ENCODE assay signal across 16 cellular contexts in genomic region chr15:48144889-48145288, GRCh38. TPM values are rescaled to one million over a fixed set of nuclear protein-coding genes. Genes with fewer than 3 reads are reported as not detected.
DNase-seq lines count a peak whose midpoint lies in the region; ATAC-seq and TF ChIP-seq lines count a peak whose summit lies in the region.
"Had no signal": no experiment of that assay in that cellular context is flagged by ENCODE, and none has a peak within 500 bp of the region (broad histone marks: within the 10 kb centered on the region; RNA-seq: fewer than 3 reads in every experiment).

No MANE protein-coding gene starts in this region.

- TF ChIP-seq CTCF in left ventricle myocardium inferior (IDR thresholded peaks at IDR 0.05; ENCODE audit: borderline replicate concordance) (no peak), natural killer cell (IDR thresholded peaks at IDR 0.05) (no peak)

- DNase-seq in left ventricle myocardium inferior: no peak
- no peak for DNase-seq in right cardiac atrium
- DNase-seq in astrocyte of the hippocampus (ENCODE audit: low read depth, low spot score): peak; percentile 40
- DNase-seq in C1 segment of cervical spinal cord (lab: John Stamatoyannopoulos, UW): no peak
- DNase-seq in natural killer cell: no peak
- DNase-seq in NCI-H1930 (lab: John Stamatoyannopoulos, UW): no peak
- DNase-seq in T1000 (lab: John Stamatoyannopoulos, UW): no peak
- DNase-seq: activated CD4-positive, CD25-positive, alpha-beta regulatory T cell treated with anti-CD3 and anti-CD28 coated beads, Interleukin-2, amount 50 U/mL, for 72 hours; activated gamma-delta T cell; cortex of kidney; DND-41; NCI-H187; Peyer's patch; stimulated activated CD8-positive, alpha-beta memory T cell treated with anti-CD3 and anti-CD28 coated beads, Interleukin-4, amount 100 ng/mL, for 48 hours had no signal

- no peaks in the 10 kb centered on the region for H3K27me3 ChIP-seq in left ventricle myocardium inferior (ENCODE audit: low read depth)
- H3K27me3 ChIP-seq in right cardiac atrium (ENCODE audit: control insufficient read depth, insufficient read depth): no peaks in the 10 kb centered on the region
- H3K27me3 ChIP-seq: Peyer's patch had no signal

- no peaks in the 10 kb centered on the region for H3K36me3 ChIP-seq in left ventricle myocardium inferior
- H3K36me3 ChIP-seq: Peyer's patch had no signal

- 58% methylated on average over 1 of the region's 1 CpG for WGBS in right cardiac atrium

- no peak overlapping the region for H3K4me3 Mint-ChIP-seq in natural killer cell

- no peaks in the 10 kb centered on the region for H3K36me3 Mint-ChIP-seq in natural killer cell

- H3K4me1 ChIP-seq in left ventricle myocardium inferior (peaks cover 14% of the 10 kb centered on the region), right cardiac atrium (ENCODE audit: control insufficient read depth, insufficient read depth, low read length) (no peaks in the 10 kb centered on the region)
- H3K4me1 ChIP-seq: Peyer's patch had no signal

- H3K27ac Mint-ChIP-seq in natural killer cell: no peak overlapping the region

- H3K27ac ChIP-seq in left ventricle myocardium inferior (replicated peaks) (peak overlapping the region; percentile 21), right cardiac atrium (ENCODE audit: low read length) (no peak overlapping the region)
- H3K27ac ChIP-seq: HL-60, Peyer's patch had no signal

- intact Hi-C loops in left ventricle myocardium inferior (cut with micrococcal nuclease) (no loop called here), right cardiac atrium (cut with DNase I) (no loop called here), natural killer cell (cut with micrococcal nuclease) (no loop called here)

- H3K4me1 Mint-ChIP-seq in natural killer cell: no peaks in the 10 kb centered on the region

- no peaks in the 10 kb centered on the region for H3K27me3 Mint-ChIP-seq in natural killer cell (ENCODE audit: low read depth in 2 of 2)

- no peaks in the 10 kb centered on the region for H3K9me3 ChIP-seq in left ventricle myocardium inferior (replicated peaks)
- no peaks in the 10 kb centered on the region for H3K9me3 ChIP-seq in right cardiac atrium (ENCODE audit: control insufficient read depth, low read length)
- H3K9me3 ChIP-seq: Peyer's patch had no signal

- H3K4me3 ChIP-seq in left ventricle myocardium inferior (no peak overlapping the region), right cardiac atrium (ENCODE audit: low read length) (no peak overlapping the region)
- H3K4me3 ChIP-seq: Peyer's patch had no signal

- no peaks in the 10 kb centered on the region for H3K9me3 Mint-ChIP-seq in natural killer cell

- ATAC-seq in right cardiac atrium: no peak
- ATAC-seq in HG03558 (IDR thresholded peaks at IDR 0.05; ENCODE audit: extremely low read depth, unreplicated experiment): peak; percentile 35
- no peak for ATAC-seq in natural killer cell

RNA-seq across cellular contexts. Expression of gene SLC24A5, which starts 24.1 kb away (rescaled TPM):
- total RNA-seq in left ventricle myocardium inferior (not detected), right cardiac atrium (not detected), natural killer cell (not detected)
- polyA plus RNA-seq in right cardiac atrium: not detected
- total RNA-seq: Peyer's patch had no signal

RNA-seq across cellular contexts. Expression of gene MYEF2, which starts 33.2 kb away (rescaled TPM):
- 11.9 TPM for total RNA-seq in left ventricle myocardium inferior
- total RNA-seq in right cardiac atrium: 10 to 100 TPM; 10.2 to 17.5 (median 13.3) TPM
- 7.2 TPM for polyA plus RNA-seq in right cardiac atrium
- 10 to 100 TPM in 2 of 3 donors, 1 to 10 TPM in 1; 9.0 to 12.5 (median 10.7) TPM for total RNA-seq in natural killer cell

RNA-seq across cellular contexts. Expression of gene CTXN2, which starts 46.6 kb away (rescaled TPM):
- total RNA-seq in left ventricle myocardium inferior (not detected), right cardiac atrium (not detected), natural killer cell (not detected)
- not detected for polyA plus RNA-seq in right cardiac atrium
- total RNA-seq: Peyer's patch had no signal
